12 cellular contexts compared by ENCODE assay signal in the genomic region with DNA sequence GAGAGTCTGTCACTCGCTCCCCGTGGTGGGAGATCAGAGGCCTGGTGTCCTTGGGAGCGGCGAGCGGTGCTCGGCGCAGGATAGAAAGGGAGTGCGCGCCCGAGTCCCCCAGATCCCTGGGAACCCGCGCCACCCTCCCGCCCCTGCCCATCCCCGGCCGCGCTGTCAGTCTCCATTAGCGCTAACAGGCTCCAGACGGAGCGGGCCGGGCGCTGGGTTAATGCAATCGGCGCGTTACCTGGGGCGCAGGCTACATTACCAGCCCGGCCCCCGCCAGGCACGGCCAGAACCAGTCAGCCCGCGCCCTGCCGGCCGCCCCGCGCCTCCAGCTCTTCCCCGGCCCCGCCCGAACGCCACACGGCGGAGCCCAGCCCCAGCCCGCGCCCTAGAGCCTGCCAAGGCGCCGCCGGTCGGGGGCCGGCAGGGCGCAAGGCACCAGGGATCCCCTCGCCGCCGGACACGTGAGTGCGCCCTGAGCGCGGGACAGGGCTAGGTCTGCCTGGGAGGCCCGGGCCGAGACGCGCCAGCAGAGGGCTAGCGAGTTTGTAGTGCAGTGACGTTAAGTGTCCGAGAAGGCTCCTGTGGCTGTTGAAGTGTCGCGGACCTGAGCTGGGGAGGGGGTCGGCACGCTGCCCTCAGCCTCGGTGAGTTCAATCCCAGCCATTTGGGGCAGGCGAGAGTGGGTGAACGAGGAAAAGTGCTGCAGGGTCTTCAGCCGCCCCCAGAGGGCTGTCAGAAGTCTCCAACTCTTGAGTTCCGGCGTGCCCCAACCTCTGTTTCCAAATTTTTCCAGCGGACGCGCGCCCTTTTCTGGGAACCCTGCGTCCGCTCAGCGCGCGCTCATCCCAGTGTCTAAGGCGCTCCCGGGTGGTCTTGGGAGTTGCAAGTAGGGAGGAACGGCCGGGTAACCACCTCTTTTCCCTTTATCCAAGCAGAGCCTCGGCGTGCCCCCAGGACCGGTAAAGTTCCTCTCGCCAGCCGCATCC. TPM values are rescaled to one million over a fixed set of nuclear protein-coding genes. Genes with fewer than 3 reads are reported as not detected.
DNase-seq lines count a peak whose midpoint lies in the region; ATAC-seq and TF ChIP-seq lines count a peak whose summit lies in the region.
"Had no signal": no experiment of that assay in that cellular context is flagged by ENCODE, and none has a peak within 500 bp of the region (broad histone marks: within the 10 kb centered on the region; RNA-seq: fewer than 3 reads in every experiment).

A gene (plus strand): TSS at position 280 of the 986 bp plus-strand sequence. CDS start 707 bp downstream, outside the sequence.

- H3K36me3 Mint-ChIP-seq in neural progenitor cell, result no peaks in the 10 kb centered on the region
- H3K36me3 Mint-ChIP-seq: activated CD8-positive, alpha-beta memory T cell treated with anti-CD3 and anti-CD28 coated beads, Interleukin-2, amount 10 ng/mL, durations not matched to agents 7 days and 5 days; CD14-positive monocyte had no signal

- H3K9ac ChIP-seq in neural progenitor cell, result no peak within 1 kb of the TSS

- H3F3A ChIP-seq in neural progenitor cell (ENCODE audit: low read depth), result peaks cover 4% of the 10 kb centered on the region

- DNase-seq in ELR (ENCODE audit: low read depth) (peak; percentile 9), WERI-Rb-1 (peak; percentile 58), heart left ventricle (peak in 1 of 5 donors; percentile 41), neural progenitor cell (ENCODE audit: low spot score) (peak; percentile 82), SJCRH30 (no peak), CD1c-positive myeloid dendritic cell (ENCODE audit: extremely low spot score) (no peak)
- DNase-seq in stimulated activated CD4-positive, alpha-beta T cell treated with anti-CD3 and anti-CD28 coated beads, Interleukin-1b, Interleukin-23, amount 100 ng/mL, for 48 hours, result no peak
- DNase-seq: activated CD8-positive, alpha-beta memory T cell treated with anti-CD3 and anti-CD28 coated beads, Interleukin-2, amount 10 ng/mL, durations not matched to agents 7 days and 5 days; NCI-H2029 treated with DMSO at 0.1 percent for 48 hours had no signal

- peak within 1 kb of the TSS; percentile 83 for H3K4me3 Mint-ChIP-seq in neural progenitor cell
- H3K4me3 Mint-ChIP-seq: activated CD8-positive, alpha-beta memory T cell treated with anti-CD3 and anti-CD28 coated beads, Interleukin-2, amount 10 ng/mL, durations not matched to agents 7 days and 5 days had no signal

- TF ChIP-seq CTCF in WERI-Rb-1 (IDR thresholded peaks at IDR 0.05; ENCODE audit: low read depth, low read length) (peak; percentile 34), heart left ventricle (IDR thresholded peaks at IDR 0.05) (peak in 2 of 12 donors; percentile 21 to 28), neural progenitor cell (IDR thresholded peaks at IDR 0.05) (peak; percentile 45)

- H3K27ac ChIP-seq in WERI-Rb-1, result no peak within 1 kb of the TSS
- H3K27ac ChIP-seq in heart left ventricle, result no peak within 1 kb of the TSS
- H3K27ac ChIP-seq in neural progenitor cell, result no peak within 1 kb of the TSS
- no peak within 1 kb of the TSS for H3K27ac ChIP-seq in SJCRH30
- H3K27ac ChIP-seq: SJSA1 had no signal

- H3K4me1 ChIP-seq in heart left ventricle (peaks cover 0 to 17% (median 7%) of the 10 kb centered on the region in 12 donors), neural progenitor cell (peaks cover 4% of the 10 kb centered on the region), SJCRH30 (no peaks in the 10 kb centered on the region)
- H3K4me1 ChIP-seq: SJSA1 had no signal

- ATAC-seq in heart left ventricle, result peak in 3 of 4 donors; percentile 47 to 73 (median 49)
- no peak for ATAC-seq in HG03354 (IDR thresholded peaks at IDR 0.05; ENCODE audit: poor library complexity, severe bottlenecking, unreplicated experiment)
- ATAC-seq: activated CD8-positive, alpha-beta memory T cell treated with anti-CD3 and anti-CD28 coated beads, Interleukin-2, amount 10 ng/mL, durations not matched to agents 7 days and 5 days had no signal

- no peaks in the 10 kb centered on the region for H3K27me3 ChIP-seq in WERI-Rb-1 (ENCODE audit: insufficient read depth, low read depth, severe bottlenecking)
- H3K27me3 ChIP-seq in heart left ventricle, result peaks cover 20 to 68% (median 43%) of the 10 kb centered on the region in 9 donors
- peaks cover 100% of the 10 kb centered on the region for H3K27me3 ChIP-seq in neural progenitor cell
- H3K27me3 ChIP-seq in SJCRH30, result peaks cover 18% of the 10 kb centered on the region

- H3K79me2 ChIP-seq in neural progenitor cell (ENCODE audit: low read depth), result no peaks in the 10 kb centered on the region

- 1 to 2% (median 1%) methylated on average over 17 to 90 of the region's 90 CpGs for WGBS in heart left ventricle, 4 donors

- peak within 1 kb of the TSS; percentile 90 for H3K4me2 ChIP-seq in neural progenitor cell

- H3K9me3 ChIP-seq in WERI-Rb-1 (ENCODE audit: severe bottlenecking) (no peaks in the 10 kb centered on the region), heart left ventricle (no peaks in the 10 kb centered on the region), neural progenitor cell (ENCODE audit: low read depth) (no peaks in the 10 kb centered on the region), SJCRH30 (replicated peaks) (no peaks in the 10 kb centered on the region)
- H3K9me3 ChIP-seq: SJSA1 had no signal

- peaks cover 1% of the 10 kb centered on the region for H3K9me3 Mint-ChIP-seq in neural progenitor cell

- H3K4me3 ChIP-seq in WERI-Rb-1 (ENCODE audit: low read depth, low read length), result peak within 1 kb of the TSS; percentile 43
- peak within 1 kb of the TSS; percentile 9 to 46 (median 30) for H3K4me3 ChIP-seq in heart left ventricle
- H3K4me3 ChIP-seq in neural progenitor cell, result peak within 1 kb of the TSS; percentile 55
- no peak within 1 kb of the TSS for H3K4me3 ChIP-seq in SJCRH30
- H3K4me3 ChIP-seq: SJSA1 had no signal

- peaks cover 41% of the 10 kb centered on the region for H3K27me3 Mint-ChIP-seq in neural progenitor cell (ENCODE audit: insufficient read depth, low read depth)

- no peak within 1 kb of the TSS for H3K27ac Mint-ChIP-seq in neural progenitor cell
- H3K27ac Mint-ChIP-seq: activated CD8-positive, alpha-beta memory T cell treated with anti-CD3 and anti-CD28 coated beads, Interleukin-2, amount 10 ng/mL, durations not matched to agents 7 days and 5 days; CD14-positive monocyte had no signal

- H3K4me1 Mint-ChIP-seq in neural progenitor cell, result peaks cover 4% of the 10 kb centered on the region
- H3K4me1 Mint-ChIP-seq: activated CD8-positive, alpha-beta memory T cell treated with anti-CD3 and anti-CD28 coated beads, Interleukin-2, amount 10 ng/mL, durations not matched to agents 7 days and 5 days had no signal

- peaks cover 8% of the 10 kb centered on the region for H4K20me1 ChIP-seq in neural progenitor cell (ENCODE audit: low read depth)

- TF ChIP-seq POLR2A in heart left ventricle (IDR thresholded peaks at IDR 0.05), result no peak

- H3K36me3 ChIP-seq in WERI-Rb-1 (no peaks in the 10 kb centered on the region), heart left ventricle (no peaks in the 10 kb centered on the region), neural progenitor cell (no peaks in the 10 kb centered on the region), SJCRH30 (no peaks in the 10 kb centered on the region)
- H3K36me3 ChIP-seq: SJSA1 had no signal

- intact Hi-C loops in heart left ventricle (cut with DNase I), result loop anchor here in 1 of 10 donors (5.0 kb wide), 1 partner anchor 36 kb away; no protein-coding TSS in a partner anchor

- H2AFZ ChIP-seq in neural progenitor cell (replicated peaks), result peak within 1 kb of the TSS; percentile 83

RNA-seq across cellular contexts. Expression of the gene that starts here (rescaled TPM):
- total RNA-seq in heart left ventricle (under 1 TPM in 1 of 9 donors, not detected in 8; 0.18 TPM), neural progenitor cell (ENCODE audit: low replicate concordance) (not detected in 2 replicates)
- not detected for polyA plus RNA-seq in heart left ventricle
- not detected in 2 replicates for total RNA-seq in SJCRH30 (2014; rRNA removed; shearing (Covaris generic))
- total RNA-seq: activated CD8-positive, alpha-beta memory T cell treated with anti-CD3 and anti-CD28 coated beads, Interleukin-2, amount 10 ng/mL, durations not matched to agents 7 days and 5 days; SJSA1 had no signal
- polyA plus RNA-seq: CD14-positive monocyte had no signal

Comparison
In these comparisons a context has a peak if more than half of its experiments do, and no peak if none do; other contexts are left out.
1. Peak in ATAC-seq and H3K4me3 ChIP-seq in heart left ventricle; RNA of the gene not detected or under 1 TPM.
2. Peak in DNase-seq, H3K4me3 ChIP-seq and H3K4me2 ChIP-seq in neural progenitor cell; RNA of the gene not detected or under 1 TPM.
3. DNase-seq: peak in ELR (single experiment) and WERI-Rb-1 (single experiment); none in stimulated activated CD4-positive, alpha-beta T cell treated with anti-CD3 and anti-CD28 coated beads, Interleukin-1b, Interleukin-23, amount 100 ng/mL, for 48 hours (single experiment), SJCRH30 (0 of 2) and CD1c-positive myeloid dendritic cell (single experiment).